15 cellular contexts compared by ENCODE assay signal in the genomic region with DNA sequence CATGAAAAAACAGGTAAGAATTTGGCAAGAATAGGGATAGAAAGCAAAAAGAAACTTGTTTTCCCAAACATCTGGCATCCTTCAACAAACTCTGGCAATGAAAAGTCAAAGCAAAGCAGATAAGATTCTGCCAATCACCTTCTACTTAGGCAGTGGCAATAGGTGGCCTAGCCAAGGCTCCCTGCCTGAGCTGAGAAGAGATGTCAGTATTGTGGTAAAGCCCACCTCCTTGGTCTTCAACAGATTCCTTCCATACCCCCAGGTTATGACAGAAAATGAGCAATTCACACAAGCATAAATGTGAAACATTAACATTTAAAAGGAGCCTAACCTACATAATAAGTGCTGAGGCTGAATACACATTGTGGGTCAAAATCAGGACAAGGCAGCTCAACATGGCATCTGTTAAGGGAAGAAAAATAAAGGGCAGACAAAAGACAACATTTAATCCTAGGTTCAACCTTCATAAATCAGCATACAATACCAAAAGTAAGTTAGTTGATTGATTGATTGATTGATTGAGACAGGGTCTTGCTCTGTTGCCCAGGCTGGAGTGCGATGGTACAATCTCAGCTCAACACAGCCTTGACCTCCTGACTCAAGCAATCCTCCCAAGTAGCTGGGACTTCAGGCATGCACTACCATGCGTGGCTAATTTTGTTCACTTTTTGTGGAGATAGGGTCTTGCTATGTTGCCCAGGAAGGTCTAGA.
DNase-seq lines count a peak whose midpoint lies in the region; ATAC-seq, FAIRE-seq and TF ChIP-seq lines count a peak whose summit lies in the region.
"Had no signal": no experiment of that assay in that cellular context is flagged by ENCODE, and none has a peak within 500 bp of the region (broad histone marks: within the 10 kb centered on the region; RNA-seq: fewer than 3 reads in every experiment).

No MANE protein-coding gene starts in this region.

- H3K36me3 ChIP-seq in mucosa of rectum (ENCODE audit: control insufficient read depth in 2 of 2, insufficient read depth in 2 of 2, low read length in 2 of 2) (no peaks in the 10 kb centered on the region), gastroesophageal sphincter (no peaks in the 10 kb centered on the region)
- H3K36me3 ChIP-seq: prostate gland had no signal

- H3K9ac ChIP-seq in mucosa of rectum (ENCODE audit: low read depth in 1 of 2, low read length in 2 of 2): no peak overlapping the region
- H3K9ac ChIP-seq: SK-N-SH had no signal

- no peak for TF ChIP-seq POLR2A in H54 (IDR thresholded peaks at IDR 0.05; ENCODE audit: low read depth, low read length)
- TF ChIP-seq POLR2A in gastroesophageal sphincter (IDR thresholded peaks at IDR 0.05): no peak

- DNase-seq in H54 (ENCODE audit: insufficient read length, low spot score): no peak
- no peak for DNase-seq in activated naive CD4-positive, alpha-beta T cell (lab: John Stamatoyannopoulos, UW)
- DNase-seq in left colon: no peak
- DNase-seq: activated CD4-positive, alpha-beta T cell treated with anti-CD3 and anti-CD28 coated beads for 1 hour; activated effector memory CD4-positive, alpha-beta T cell treated with anti-CD3 and anti-CD28 coated beads, Interleukin-2, amount 50 U/mL, for 16 hours; COR-L47; NCI-H82; SK-N-SH; stimulated activated CD4-positive, alpha-beta T cell treated with anti-CD3 and anti-CD28 coated beads, Interleukin-4, amount 100 ng/mL, for 24 hours had no signal

- peak; percentile 20 for ATAC-seq in GM19035 (IDR thresholded peaks at IDR 0.05; ENCODE audit: unreplicated experiment)
- ATAC-seq in HG02571 (IDR thresholded peaks at IDR 0.05; ENCODE audit: unreplicated experiment): peak; percentile 16
- peak; percentile 15 for ATAC-seq in HG03432 (IDR thresholded peaks at IDR 0.05; ENCODE audit: unreplicated experiment)
- ATAC-seq in left colon: no peak
- no peak for ATAC-seq in gastroesophageal sphincter

- 100% methylated on average over 1 to 2 of the region's 2 CpGs for WGBS in gastroesophageal sphincter (ENCODE audit: low coverage in 1 of 2), 2 donors

- intact Hi-C loops in left colon (cut with DNase I, micrococcal nuclease): no loop called here

- no peak for TF ChIP-seq EP300 in gastroesophageal sphincter (IDR thresholded peaks at IDR 0.05)

- H3K27ac ChIP-seq in mucosa of rectum (ENCODE audit: low read depth in 2 of 2, low read length in 2 of 2) (peak overlapping the region; percentile 5 to 7), gastroesophageal sphincter (no peak overlapping the region)
- H3K27ac ChIP-seq: prostate gland had no signal

- H3K4me3 ChIP-seq in mucosa of rectum (ENCODE audit: low read length in 2 of 2) (no peak overlapping the region), gastroesophageal sphincter (no peak overlapping the region)
- H3K4me3 ChIP-seq: prostate gland had no signal

- H3K27me3 ChIP-seq in mucosa of rectum (ENCODE audit: control insufficient read depth in 2 of 2, insufficient read depth in 2 of 2, low read length in 2 of 2): no peaks in the 10 kb centered on the region
- no peaks in the 10 kb centered on the region for H3K27me3 ChIP-seq in gastroesophageal sphincter

- no peak for TF ChIP-seq CTCF in gastroesophageal sphincter (IDR thresholded peaks at IDR 0.05)

- FAIRE-seq in H54 (lab: Jason Lieb, UNC): no peak

- H3K9me3 ChIP-seq in mucosa of rectum (ENCODE audit: control insufficient read depth in 2 of 2, low read length in 2 of 2): no peaks in the 10 kb centered on the region
- H3K9me3 ChIP-seq in gastroesophageal sphincter: no peaks in the 10 kb centered on the region
- H3K9me3 ChIP-seq: prostate gland, SK-N-SH had no signal

- H3K4me1 ChIP-seq in mucosa of rectum (ENCODE audit: control insufficient read depth in 2 of 2, insufficient read depth in 2 of 2, low read length in 2 of 2) (no peaks in the 10 kb centered on the region), gastroesophageal sphincter (peaks cover 0 to 68% (median 15%) of the 10 kb centered on the region in 3 donors)
- H3K4me1 ChIP-seq: prostate gland had no signal

Comparison
In these comparisons a context has a peak if more than half of its experiments do, and no peak if none do; other contexts are left out.
1. ATAC-seq: peak in GM19035 (single experiment), HG02571 (single experiment) and HG03432 (single experiment); none in left colon (single experiment) and gastroesophageal sphincter (single experiment).
2. H3K27ac ChIP-seq: peak in mucosa of rectum (2 of 2); none in gastroesophageal sphincter (0 of 4).